21 cellular contexts compared by ENCODE assay signal in genomic region chr5:150054569-150054968, GRCh38. TPM values are rescaled to one million over a fixed set of nuclear protein-coding genes. Genes with fewer than 3 reads are reported as not detected.
A peak's percentile ranks its signal among the peaks of the same experiment; 100 is the strongest.
DNase-seq lines count a peak whose midpoint lies in the region; ATAC-seq, FAIRE-seq and TF ChIP-seq lines count a peak whose summit lies in the region.
"Had no signal": no experiment of that assay in that cellular context is flagged by ENCODE, and none has a peak within 500 bp of the region (broad histone marks: within the 10 kb centered on the region; RNA-seq: fewer than 3 reads in every experiment).

No MANE protein-coding gene starts in this region.

- H3K4me1 Mint-ChIP-seq in stimulated activated effector memory CD8-positive, alpha-beta T cell treated with anti-CD3 and anti-CD28 coated beads, Interleukin-12 subunit alpha, Interleukin-12 subunit beta, amount 100 ng/mL, for 72 hours, result peaks cover 25% of the 10 kb centered on the region
- H3K4me1 Mint-ChIP-seq: CD8-positive, alpha-beta memory T cell had no signal

- no peak overlapping the region for H3K9ac ChIP-seq in HepG2 (ENCODE audit: insufficient read depth, low read depth, low read length)
- H3K9ac ChIP-seq in K562 (ENCODE audit: insufficient read depth in 1 of 2, low read depth in 2 of 2, low read length in 2 of 2), result no peak overlapping the region

- H3K9me3 ChIP-seq in HepG2 (ENCODE audit: low read length) (no peaks in the 10 kb centered on the region), right lobe of liver (no peaks in the 10 kb centered on the region), HEK293 (ENCODE audit: control insufficient read depth, insufficient read depth, low read depth, low read length) (no peaks in the 10 kb centered on the region), K562 (replicated peaks; ENCODE audit: control insufficient read depth, insufficient read depth, low read depth, low read length) (no peaks in the 10 kb centered on the region)
- H3K9me3 ChIP-seq: HAP-1 had no signal

- peaks cover 71% of the 10 kb centered on the region for H3K36me3 Mint-ChIP-seq in stimulated activated effector memory CD8-positive, alpha-beta T cell treated with anti-CD3 and anti-CD28 coated beads, Interleukin-12 subunit alpha, Interleukin-12 subunit beta, amount 100 ng/mL, for 72 hours

- TF ChIP-seq EP300 in HepG2 (IDR thresholded peaks at IDR 0.05; ENCODE audit: low read depth in 2 of 2, low read length in 2 of 2) (no peak), HepG2 (CRISPR knock-in tag; IDR thresholded peaks at IDR 0.05; ENCODE audit: borderline replicate concordance) (no peak), K562 (IDR thresholded peaks at IDR 0.05; ENCODE audit: low read length) (no peak)

- H3K27me3 ChIP-seq in HepG2 (ENCODE audit: control insufficient read depth in 1 of 2, insufficient read depth in 2 of 2, low read length in 2 of 2), result no peaks in the 10 kb centered on the region; a peak in 1 of 5 replicates
- no peaks in the 10 kb centered on the region for H3K27me3 ChIP-seq in right lobe of liver
- H3K27me3 ChIP-seq in K562 (ENCODE audit: control insufficient read depth in 2 of 2, insufficient read depth in 2 of 2, low read length in 2 of 2), result no peaks in the 10 kb centered on the region

- peaks cover 22 to 47% of the 10 kb centered on the region in 2 experiments for H3K36me3 ChIP-seq in HepG2 (replicated peaks in 1 of 2; ENCODE audit: control insufficient read depth in 1 of 2, insufficient read depth in 2 of 2, low read length in 2 of 2)
- peaks cover 0 to 50% (median 25%) of the 10 kb centered on the region in 4 donors for H3K36me3 ChIP-seq in right lobe of liver
- H3K36me3 ChIP-seq in HEK293 (ENCODE audit: control insufficient read depth in 2 of 2, insufficient read depth in 1 of 2, low read length in 2 of 2), result peaks cover 4 to 69% of the 10 kb centered on the region in 2 experiments; a peak in 2 of 3 replicates
- peaks cover 59% of the 10 kb centered on the region for H3K36me3 ChIP-seq in K562 (ENCODE audit: control insufficient read depth, insufficient read depth, low read length)

- H3K4me2 ChIP-seq in HepG2 (ENCODE audit: low read depth, low read length), result no peak overlapping the region
- H3K4me2 ChIP-seq in K562 (ENCODE audit: insufficient read depth, low read length), result no peak overlapping the region

- H3K4me1 ChIP-seq in HepG2 (ENCODE audit: insufficient read depth, low read length) (no peaks in the 10 kb centered on the region), right lobe of liver (no peaks in the 10 kb centered on the region), HEK293 (ENCODE audit: control insufficient read depth, insufficient read depth, low read length) (no peaks in the 10 kb centered on the region), K562 (replicated peaks in 1 of 2; ENCODE audit: control insufficient read depth in 2 of 2, insufficient read depth in 2 of 2, low read length in 2 of 2) (peaks cover 24 to 33% of the 10 kb centered on the region in 2 experiments)
- H3K4me1 ChIP-seq: HAP-1 had no signal

- ATAC-seq in HepG2, result no peak
- ATAC-seq in right lobe of liver, result no peak
- no peak for ATAC-seq in K562
- no peak for ATAC-seq in stimulated activated effector memory CD8-positive, alpha-beta T cell treated with anti-CD3 and anti-CD28 coated beads, Interleukin-12 subunit alpha, Interleukin-12 subunit beta, amount 100 ng/mL, for 72 hours
- no peak for ATAC-seq in HG03196 (IDR thresholded peaks at IDR 0.05; ENCODE audit: unreplicated experiment)
- no peak for ATAC-seq in GM21825 (IDR thresholded peaks at IDR 0.05; ENCODE audit: unreplicated experiment)
- ATAC-seq: GM12878 had no signal

- H3K9me1 ChIP-seq in K562 (ENCODE audit: control insufficient read depth, insufficient read depth, low read length), result no peaks in the 10 kb centered on the region

- no peak overlapping the region for H2AFZ ChIP-seq in HepG2 (ENCODE audit: low read length)
- H2AFZ ChIP-seq in K562 (ENCODE audit: low read depth, low read length), result no peak overlapping the region

- H3K27ac ChIP-seq in HepG2 (ENCODE audit: extremely low read length, insufficient read depth, low read length) (no peak overlapping the region), right lobe of liver (no peak overlapping the region), HEK293 (ENCODE audit: extremely low read depth, low read depth, low read length) (no peak overlapping the region), K562 (ENCODE audit: extremely low read depth, low read depth, low read length) (no peak overlapping the region)
- H3K27ac ChIP-seq: C4-2B had no signal

- CTCF ChIA-PET in HepG2 (lab: Yijun Ruan, JAX; ENCODE audit: low intra/inter-chr PET ratio, low total read pairs), result no interaction called here
- CTCF ChIA-PET in HEK293 (lab: Yijun Ruan, JAX), result no interaction called here
- CTCF ChIA-PET in K562 (lab: Yijun Ruan, JAX; ENCODE audit: low intra/inter-chr PET ratio), result no interaction called here

- FAIRE-seq in HepG2 (lab: Jason Lieb, UNC) (no peak), K562 (lab: Jason Lieb, UNC) (no peak)
- FAIRE-seq: D721Med, GM12878, H54 had no signal

- DNase-seq in HepG2 (ENCODE audit: low spot score) (no peak), right lobe of liver (no peak), K562 (ENCODE audit: extremely low read depth in 1 of 4, low spot score in 3 of 4) (no peak), NOMO-1 treated with dmso at 0.1 percent for 144 hours (lab: John Stamatoyannopoulos, UW; ENCODE audit: unreplicated experiment) (no peak)
- no peak for DNase-seq in stimulated activated effector memory CD8-positive, alpha-beta T cell treated with anti-CD3 and anti-CD28 coated beads, Interleukin-12 subunit alpha, Interleukin-12 subunit beta, amount 100 ng/mL, for 72 hours (ENCODE audit: low spot score in 2 of 2)
- DNase-seq: CD4-positive, alpha-beta T cell; CD8-positive, alpha-beta memory T cell; DMS 273 treated with DMSO at 0.1 percent for 48 hours; DMS79; EL; GDM1; GOT3 had no signal

- no peak for TF ChIP-seq CTCF in HepG2 (CRISPR knock-in tag; IDR thresholded peaks at IDR 0.05)
- no peak for TF ChIP-seq CTCF in right lobe of liver (IDR thresholded peaks at IDR 0.05)
- no peak for TF ChIP-seq CTCF in HEK293 (tag by site-specific recombination; IDR thresholded peaks at IDR 0.05)
- TF ChIP-seq CTCF in K562 (IDR thresholded peaks at IDR 0.05 in 2 of 3, conservative IDR thresholded peaks at IDR 0.05 in 1 of 3; ENCODE audit: insufficient read depth in 2 of 3, low read depth in 1 of 3, low read length in 3 of 3), result no peak

- TF ChIP-seq RAD21 in HepG2 (CRISPR knock-in tag; IDR thresholded peaks at IDR 0.05), result no peak
- no peak for TF ChIP-seq RAD21 in K562 (CRISPR knock-in tag; conservative IDR thresholded peaks at IDR 0.05 in 1 of 2, IDR thresholded peaks at IDR 0.05 in 1 of 2)

- no TSS peak for BruUV-seq in HepG2 (replicated peaks; lab: Mats Ljungman, UMichigan)
- no TSS peak for BruUV-seq in K562 (replicated peaks; lab: Mats Ljungman, UMichigan)

- TF ChIP-seq POLR2A in HepG2 (IDR thresholded peaks at IDR 0.05; ENCODE audit: insufficient read depth in 1 of 2, low read depth in 2 of 2, low read length in 2 of 2) (no peak), right lobe of liver (IDR thresholded peaks at IDR 0.05) (no peak), K562 (conservative IDR thresholded peaks at IDR 0.05) (no peak)

- H3K4me3 ChIP-seq in HepG2 (replicated peaks in 1 of 3; ENCODE audit: insufficient read depth in 1 of 3, low read depth in 2 of 3, low read length in 3 of 3) (no peak overlapping the region), right lobe of liver (no peak overlapping the region), HEK293 (ENCODE audit: low read depth, low read length) (no peak overlapping the region), K562 (no peak overlapping the region)
- H3K4me3 ChIP-seq: GM12878, HAP-1 had no signal

- H4K20me1 ChIP-seq in HepG2 (ENCODE audit: insufficient read depth, low read length) (no peaks in the 10 kb centered on the region), K562 (replicated peaks; ENCODE audit: control insufficient read depth, insufficient read depth, low read length) (no peaks in the 10 kb centered on the region; the same call in 1 of the 2 replicates)

- H3K27ac Mint-ChIP-seq in stimulated activated effector memory CD8-positive, alpha-beta T cell treated with anti-CD3 and anti-CD28 coated beads, Interleukin-12 subunit alpha, Interleukin-12 subunit beta, amount 100 ng/mL, for 72 hours, result peak overlapping the region; percentile 61
- H3K27ac Mint-ChIP-seq: CD4-positive, alpha-beta T cell had no signal

- in situ Hi-C loops in HepG2 (cut with HindIII; ENCODE audit: extremely low pct_ligation_motif_present, low pct_unique_long_range_greater_than_20kb), result no loop called here
- in situ Hi-C loops in K562 (cut with MboI), result no loop called here

- POLR2A ChIA-PET in HepG2 (lab: Yijun Ruan, JAX) (interaction anchor here (1.1 kb wide), 1 partner anchor 69 kb away, joined by 3 read pairs; no protein-coding TSS in a partner anchor), HEK293 (lab: Yijun Ruan, JAX) (interaction anchor here (1.1 kb wide), 1 partner anchor 10 kb away, joined by 4 read pairs; no protein-coding TSS in a partner anchor), K562 (lab: Yijun Ruan, JAX) (interaction anchor here (1.0 to 4.1 kb wide), 4 partner anchors 13 to 50 kb away, joined by 3 to 13 read pairs (median 6); no protein-coding TSS in a partner anchor)

- H3K9me3 Mint-ChIP-seq in stimulated activated effector memory CD8-positive, alpha-beta T cell treated with anti-CD3 and anti-CD28 coated beads, Interleukin-12 subunit alpha, Interleukin-12 subunit beta, amount 100 ng/mL, for 72 hours, result no peaks in the 10 kb centered on the region
- H3K9me3 Mint-ChIP-seq: CD4-positive, alpha-beta T cell; CD8-positive, alpha-beta memory T cell had no signal

- 96% methylated on average over 2 of the region's 2 CpGs for WGBS in HepG2 (ENCODE audit: low lambda C conversion rate)
- WGBS in right lobe of liver (ENCODE audit: insufficient coverage, low coverage, low lambda C conversion rate, missing lambda C conversion rate), result 92% methylated on average over 2 of the region's 2 CpGs
- WGBS in K562 (ENCODE audit: insufficient coverage, low coverage, missing lambda C conversion rate), result 100% methylated on average over 1 of the region's 2 CpGs

- no peak overlapping the region for H3K4me3 Mint-ChIP-seq in stimulated activated effector memory CD8-positive, alpha-beta T cell treated with anti-CD3 and anti-CD28 coated beads, Interleukin-12 subunit alpha, Interleukin-12 subunit beta, amount 100 ng/mL, for 72 hours
- H3K4me3 Mint-ChIP-seq: CD4-positive, alpha-beta T cell; CD8-positive, alpha-beta memory T cell had no signal

- intact Hi-C loops in HepG2 (cut with micrococcal nuclease; ENCODE audit: unreplicated experiment) (no loop called here), right lobe of liver (cut with DNase I) (no loop called here), K562 (cut with micrococcal nuclease) (no loop called here)

- H3K79me2 ChIP-seq in HepG2 (ENCODE audit: insufficient read depth, low read length) (no peaks in the 10 kb centered on the region), K562 (ENCODE audit: control insufficient read depth, insufficient read depth, low read length) (no peaks in the 10 kb centered on the region)

RNA-seq across cellular contexts. Expression of gene CSF1R, which starts 31.8 kb away (rescaled TPM):
- total RNA-seq in HepG2 (2016; rRNA removed; fragmentation: Illumina TruSeq; extraction: Trizol), result not detected in 2 replicates
- not detected in 2 replicates for total RNA-seq in HepG2 (2016; cell fraction: cytosol; rRNA removed; fragmentation: Illumina TruSeq; extraction: Trizol; ENCODE audit: low read depth)
- not detected in 2 replicates for total RNA-seq in HepG2 (2016; cell fraction: insoluble cytoplasmic fraction; rRNA removed; fragmentation: Illumina TruSeq; extraction: Trizol)
- not detected in 2 replicates for total RNA-seq in HepG2 (2016; cell fraction: membrane; rRNA removed; fragmentation: Illumina TruSeq; extraction: Trizol)
- total RNA-seq in HepG2 (2016; cell fraction: nucleus; rRNA removed; fragmentation: Illumina TruSeq; extraction: Trizol), result not detected in 2 replicates
- polyA plus RNA-seq in HepG2 (2011; rRNA removed), result 0.01 TPM in 1 of 2 replicates, not detected in the other
- polyA plus RNA-seq in HepG2 (2011; cell fraction: cytosol; rRNA removed), result 0.01 TPM in 1 of 2 replicates, not detected in the other
- 0.03 TPM in 1 of 2 replicates, not detected in the other for polyA plus RNA-seq in HepG2 (2011; cell fraction: nucleus; rRNA removed)
- polyA plus RNA-seq in HepG2 (2012), result 0.07 TPM in 1 of 2 replicates, not detected in the other
- polyA plus RNA-seq in HepG2 (2016; cell fraction: cytosol; fragmentation: Illumina TruSeq; extraction: Trizol; ENCODE audit: low read depth), result not detected in 2 replicates
- not detected in 2 replicates for polyA plus RNA-seq in HepG2 (2016; cell fraction: insoluble cytoplasmic fraction; fragmentation: Illumina TruSeq; extraction: Trizol; ENCODE audit: low read depth)
- not detected in 2 replicates for polyA plus RNA-seq in HepG2 (2016; cell fraction: membrane; fragmentation: Illumina TruSeq; extraction: Trizol; ENCODE audit: low read depth)
- not detected in 2 replicates for polyA plus RNA-seq in HepG2 (2016; cell fraction: nucleus; fragmentation: Illumina TruSeq; extraction: Trizol; ENCODE audit: insufficient read depth, low read depth)
- polyA minus RNA-seq in HepG2 (2011; rRNA and poly(A)+ RNA removed; ENCODE audit: low replicate concordance), result 0.58 TPM in 1 of 2 replicates, not detected in the other
- not detected in 2 replicates for polyA minus RNA-seq in HepG2 (2011; cell fraction: cytosol; rRNA and poly(A)+ RNA removed)
- polyA minus RNA-seq in HepG2 (2011; cell fraction: nucleus; rRNA and poly(A)+ RNA removed), result not detected in 2 replicates
- 10 to 100 TPM; 13.0 to 45.1 (median 16.3) TPM for total RNA-seq in right lobe of liver
- total RNA-seq in K562 (2011; cell fraction: chromatin; rRNA removed; ENCODE audit: low replicate concordance), result not detected in 2 replicates
- not detected in 2 replicates for total RNA-seq in K562 (2011; cell fraction: nucleolus; rRNA removed)
- total RNA-seq in K562 (2011; cell fraction: nucleoplasm; rRNA removed), result not detected in 2 replicates
- not detected in 2 replicates for total RNA-seq in K562 (2014; rRNA removed)
- not detected in 2 replicates for total RNA-seq in K562 (2014; rRNA removed; fragmentation: Illumina TruSeq; extraction: Trizol)
- not detected in 2 replicates for total RNA-seq in K562 (2015; rRNA removed; fragmentation: Illumina TruSeq; extraction: Trizol)
- 0.20 and 0.22 TPM in 2 replicates for total RNA-seq in K562 (2021)
- polyA plus RNA-seq in K562 (2011; rRNA removed), result 0.03 TPM in 1 of 2 replicates, not detected in the other
- polyA plus RNA-seq in K562 (2011; cell fraction: cytosol; rRNA removed), result 0.03 TPM in 1 of 2 replicates, not detected in the other
- polyA plus RNA-seq in K562 (2011; cell fraction: nucleus; rRNA removed), result 0.13 TPM in 1 of 2 replicates, not detected in the other
- polyA plus RNA-seq in K562 (2012), result 0.12 TPM in 1 of 2 replicates, not detected in the other
- not detected in 2 replicates for polyA plus RNA-seq in K562 (2014; fragmentation: Illumina TruSeq; extraction: Trizol)
- not detected for polyA plus RNA-seq in K562 (2014; fragmentation: Nextera tagmentation; extraction: Ambion mirVana)
- 0.64 TPM in 1 of 2 replicates, not detected in the other for polyA plus RNA-seq in K562 (2014; rRNA removed)
- 0.39 TPM in 1 of 2 replicates, not detected in the other for polyA minus RNA-seq in K562 (2011; rRNA and poly(A)+ RNA removed)
- not detected in 2 replicates for polyA minus RNA-seq in K562 (2011; cell fraction: cytosol; rRNA and poly(A)+ RNA removed)
- not detected in 2 replicates for polyA minus RNA-seq in K562 (2011; cell fraction: nucleus; rRNA and poly(A)+ RNA removed)
- total RNA-seq: A673 had no signal

RNA-seq across cellular contexts. Expression of gene HMGXB3, which starts 54.0 kb away (rescaled TPM):
- total RNA-seq in HepG2 (2016; rRNA removed; fragmentation: Illumina TruSeq; extraction: Trizol) (20.0 and 23.8 TPM in 2 replicates), right lobe of liver (10 to 100 TPM in 4 of 6 experiments, 1 to 10 TPM in 2; 7.7 to 28.3 (median 12.2) TPM), K562 (2014; rRNA removed) (32.1 and 44.2 TPM in 2 replicates), K562 (2014; rRNA removed; fragmentation: Illumina TruSeq; extraction: Trizol) (32.2 and 34.3 TPM in 2 replicates), K562 (2015; rRNA removed; fragmentation: Illumina TruSeq; extraction: Trizol) (32.2 and 34.7 TPM in 2 replicates), K562 (2021) (44.1 and 44.3 TPM in 2 replicates)
- total RNA-seq in HepG2 (2016; cell fraction: cytosol; rRNA removed; fragmentation: Illumina TruSeq; extraction: Trizol; ENCODE audit: low read depth), result 2.1 and 2.4 TPM in 2 replicates
- total RNA-seq in HepG2 (2016; cell fraction: insoluble cytoplasmic fraction; rRNA removed; fragmentation: Illumina TruSeq; extraction: Trizol), result 19.2 and 20.9 TPM in 2 replicates
- 7.7 and 9.2 TPM in 2 replicates for total RNA-seq in HepG2 (2016; cell fraction: membrane; rRNA removed; fragmentation: Illumina TruSeq; extraction: Trizol)
- total RNA-seq in HepG2 (2016; cell fraction: nucleus; rRNA removed; fragmentation: Illumina TruSeq; extraction: Trizol), result 34.9 and 36.0 TPM in 2 replicates
- polyA plus RNA-seq in HepG2 (2011; rRNA removed) (18.8 and 23.4 TPM in 2 replicates), K562 (2011; rRNA removed) (44.0 and 47.5 TPM in 2 replicates), K562 (2014; fragmentation: Illumina TruSeq; extraction: Trizol) (40.0 and 41.0 TPM in 2 replicates), K562 (2014; fragmentation: Nextera tagmentation; extraction: Ambion mirVana) (1 to 10 TPM; 1.8 to 2.1 TPM), K562 (2014; rRNA removed) (31.7 and 31.9 TPM in 2 replicates)
- 13.2 and 13.8 TPM in 2 replicates for polyA plus RNA-seq in HepG2 (2011; cell fraction: cytosol; rRNA removed)
- 41.0 and 44.0 TPM in 2 replicates for polyA plus RNA-seq in HepG2 (2011; cell fraction: nucleus; rRNA removed)
- 13.8 and 14.7 TPM in 2 replicates for polyA plus RNA-seq in HepG2 (2012)
- polyA plus RNA-seq in HepG2 (2016; cell fraction: cytosol; fragmentation: Illumina TruSeq; extraction: Trizol; ENCODE audit: low read depth), result 0.90 and 0.95 TPM in 2 replicates
- polyA plus RNA-seq in HepG2 (2016; cell fraction: insoluble cytoplasmic fraction; fragmentation: Illumina TruSeq; extraction: Trizol; ENCODE audit: low read depth), result 12.6 and 14.4 TPM in 2 replicates
- polyA plus RNA-seq in HepG2 (2016; cell fraction: membrane; fragmentation: Illumina TruSeq; extraction: Trizol; ENCODE audit: low read depth), result 2.4 and 2.5 TPM in 2 replicates
- 61.7 and 65.5 TPM in 2 replicates for polyA plus RNA-seq in HepG2 (2016; cell fraction: nucleus; fragmentation: Illumina TruSeq; extraction: Trizol; ENCODE audit: insufficient read depth, low read depth)
- 60.1 and 67.3 TPM in 2 replicates for polyA minus RNA-seq in HepG2 (2011; rRNA and poly(A)+ RNA removed; ENCODE audit: low replicate concordance)
- 18.8 and 19.3 TPM in 2 replicates for polyA minus RNA-seq in HepG2 (2011; cell fraction: cytosol; rRNA and poly(A)+ RNA removed)
- 47.7 and 47.8 TPM in 2 replicates for polyA minus RNA-seq in HepG2 (2011; cell fraction: nucleus; rRNA and poly(A)+ RNA removed)
- 126 and 156 TPM in 2 replicates for total RNA-seq in K562 (2011; cell fraction: chromatin; rRNA removed; ENCODE audit: low replicate concordance)
- total RNA-seq in K562 (2011; cell fraction: nucleolus; rRNA removed), result 104 and 109 TPM in 2 replicates
- total RNA-seq in K562 (2011; cell fraction: nucleoplasm; rRNA removed), result 92.4 and 96.9 TPM in 2 replicates
- polyA plus RNA-seq in K562 (2011; cell fraction: cytosol; rRNA removed), result 37.8 and 42.6 TPM in 2 replicates
- 119 and 131 TPM in 2 replicates for polyA plus RNA-seq in K562 (2011; cell fraction: nucleus; rRNA removed)
- polyA plus RNA-seq in K562 (2012), result 26.6 and 30.2 TPM in 2 replicates
- 61.8 and 62.5 TPM in 2 replicates for polyA minus RNA-seq in K562 (2011; rRNA and poly(A)+ RNA removed)
- polyA minus RNA-seq in K562 (2011; cell fraction: cytosol; rRNA and poly(A)+ RNA removed), result 33.1 and 34.0 TPM in 2 replicates
- 49.3 and 58.9 TPM in 2 replicates for polyA minus RNA-seq in K562 (2011; cell fraction: nucleus; rRNA and poly(A)+ RNA removed)

RNA-seq across cellular contexts. Expression of gene TIGD6, which starts 54.1 kb away (rescaled TPM):
- total RNA-seq in HepG2 (2016; rRNA removed; fragmentation: Illumina TruSeq; extraction: Trizol) (2.1 TPM in 2 replicates), right lobe of liver (1 to 10 TPM; 1.5 to 2.8 (median 2.2) TPM), K562 (2014; rRNA removed) (3.9 and 5.2 TPM in 2 replicates), K562 (2014; rRNA removed; fragmentation: Illumina TruSeq; extraction: Trizol) (3.9 and 4.3 TPM in 2 replicates), K562 (2015; rRNA removed; fragmentation: Illumina TruSeq; extraction: Trizol) (3.8 and 4.3 TPM in 2 replicates), K562 (2021) (4.3 and 4.4 TPM in 2 replicates)
- total RNA-seq in HepG2 (2016; cell fraction: cytosol; rRNA removed; fragmentation: Illumina TruSeq; extraction: Trizol; ENCODE audit: low read depth), result 0.09 and 0.61 TPM in 2 replicates
- total RNA-seq in HepG2 (2016; cell fraction: insoluble cytoplasmic fraction; rRNA removed; fragmentation: Illumina TruSeq; extraction: Trizol), result 1.7 and 1.9 TPM in 2 replicates
- 1.3 and 1.5 TPM in 2 replicates for total RNA-seq in HepG2 (2016; cell fraction: membrane; rRNA removed; fragmentation: Illumina TruSeq; extraction: Trizol)
- 1.7 and 1.9 TPM in 2 replicates for total RNA-seq in HepG2 (2016; cell fraction: nucleus; rRNA removed; fragmentation: Illumina TruSeq; extraction: Trizol)
- polyA plus RNA-seq in HepG2 (2011; rRNA removed) (1.9 and 2.9 TPM in 2 replicates), K562 (2011; rRNA removed) (4.9 and 5.1 TPM in 2 replicates), K562 (2014; fragmentation: Illumina TruSeq; extraction: Trizol) (6.3 and 7.0 TPM in 2 replicates), K562 (2014; fragmentation: Nextera tagmentation; extraction: Ambion mirVana) (1 to 10 TPM; 1.8 to 2.3 TPM), K562 (2014; rRNA removed) (3.1 and 4.0 TPM in 2 replicates)
- 1.5 and 2.1 TPM in 2 replicates for polyA plus RNA-seq in HepG2 (2011; cell fraction: cytosol; rRNA removed)
- 2.0 and 3.2 TPM in 2 replicates for polyA plus RNA-seq in HepG2 (2011; cell fraction: nucleus; rRNA removed)
- polyA plus RNA-seq in HepG2 (2012), result 1.1 and 2.0 TPM in 2 replicates
- 0.50 and 1.1 TPM in 2 replicates for polyA plus RNA-seq in HepG2 (2016; cell fraction: cytosol; fragmentation: Illumina TruSeq; extraction: Trizol; ENCODE audit: low read depth)
- polyA plus RNA-seq in HepG2 (2016; cell fraction: insoluble cytoplasmic fraction; fragmentation: Illumina TruSeq; extraction: Trizol; ENCODE audit: low read depth), result 1.8 and 2.1 TPM in 2 replicates
- 1.1 and 1.7 TPM in 2 replicates for polyA plus RNA-seq in HepG2 (2016; cell fraction: membrane; fragmentation: Illumina TruSeq; extraction: Trizol; ENCODE audit: low read depth)
- 1.8 and 2.0 TPM in 2 replicates for polyA plus RNA-seq in HepG2 (2016; cell fraction: nucleus; fragmentation: Illumina TruSeq; extraction: Trizol; ENCODE audit: insufficient read depth, low read depth)
- 5.4 and 13.9 TPM in 2 replicates for polyA minus RNA-seq in HepG2 (2011; rRNA and poly(A)+ RNA removed; ENCODE audit: low replicate concordance)
- 0.97 and 1.8 TPM in 2 replicates for polyA minus RNA-seq in HepG2 (2011; cell fraction: cytosol; rRNA and poly(A)+ RNA removed)
- 8.4 and 13.9 TPM in 2 replicates for polyA minus RNA-seq in HepG2 (2011; cell fraction: nucleus; rRNA and poly(A)+ RNA removed)
- total RNA-seq in K562 (2011; cell fraction: chromatin; rRNA removed; ENCODE audit: low replicate concordance), result 8.2 and 12.4 TPM in 2 replicates
- total RNA-seq in K562 (2011; cell fraction: nucleolus; rRNA removed), result 5.2 and 6.6 TPM in 2 replicates
- 12.1 and 13.1 TPM in 2 replicates for total RNA-seq in K562 (2011; cell fraction: nucleoplasm; rRNA removed)
- 5.7 TPM in 2 replicates for polyA plus RNA-seq in K562 (2011; cell fraction: cytosol; rRNA removed)
- 14.9 and 16.9 TPM in 2 replicates for polyA plus RNA-seq in K562 (2011; cell fraction: nucleus; rRNA removed)
- 4.9 and 5.4 TPM in 2 replicates for polyA plus RNA-seq in K562 (2012)
- 9.4 and 9.9 TPM in 2 replicates for polyA minus RNA-seq in K562 (2011; rRNA and poly(A)+ RNA removed)
- 1.0 and 2.7 TPM in 2 replicates for polyA minus RNA-seq in K562 (2011; cell fraction: cytosol; rRNA and poly(A)+ RNA removed)
- 4.8 and 8.7 TPM in 2 replicates for polyA minus RNA-seq in K562 (2011; cell fraction: nucleus; rRNA and poly(A)+ RNA removed)

Comparison
In these comparisons a context has a peak if more than half of its experiments do, and no peak if none do; other contexts are left out.
1. RNA of gene CSF1R, which starts 31.8 kb away (total RNA-seq): 13.0 to 45.1 TPM in right lobe of liver; not detected in HepG2 and 0.20 to 0.22 TPM in K562; every median in the first group is over 10 times any median in the second.
2. Of the 241 proteins assayed by ChIP-seq in both HepG2 and K562: peak only in HepG2: none; only in K562: none; in both: ZNF121; in neither: 240.